Comparison of ENCODE assay signal across 17 cellular contexts in genomic region chr4:15776871-15777648, GRCh38. TPM values are rescaled to one million over a fixed set of nuclear protein-coding genes. Genes with fewer than 3 reads are reported as not detected.
DNase-seq lines count a peak whose midpoint lies in the region; ATAC-seq and TF ChIP-seq lines count a peak whose summit lies in the region.
"Had no signal": no experiment of that assay in that cellular context is flagged by ENCODE, and none has a peak within 500 bp of the region (broad histone marks: within the 10 kb centered on the region; RNA-seq: fewer than 3 reads in every experiment).

No MANE protein-coding gene starts in this region.

- peaks cover 59% of the 10 kb centered on the region for H3K4me1 Mint-ChIP-seq in CD8-positive, alpha-beta T cell (ENCODE audit: low read depth)
- peaks cover 11% of the 10 kb centered on the region for H3K4me1 Mint-ChIP-seq in glutamatergic neuron (ENCODE audit: low read depth, unreplicated experiment)

- H3K27ac ChIP-seq in A673 (ENCODE audit: low read depth, low read length, poor library complexity, severe bottlenecking), result no peak overlapping the region
- H3K27ac ChIP-seq in CD8-positive, alpha-beta T cell (ENCODE audit: low read depth, low read length), result no peak overlapping the region
- H3K27ac ChIP-seq in PC-9, result no peak overlapping the region
- H3K27ac ChIP-seq: ovary had no signal

- ATAC-seq in CD8-positive, alpha-beta T cell, result no peak
- no peak for ATAC-seq in GM21381 (IDR thresholded peaks at IDR 0.05; ENCODE audit: unreplicated experiment)

- TF ChIP-seq CTCF in A673 (conservative IDR thresholded peaks at IDR 0.05; ENCODE audit: low read depth, low read length), result no peak
- TF ChIP-seq CTCF in CD8-positive, alpha-beta T cell (IDR thresholded peaks at IDR 0.05), result no peak
- TF ChIP-seq CTCF in glutamatergic neuron (IDR thresholded peaks at IDR 0.05; ENCODE audit: partially characterized antibody, unreplicated experiment), result no peak
- no peak for TF ChIP-seq CTCF in PC-9 (conservative IDR thresholded peaks at IDR 0.05)

- BruUV-seq in A673 (replicated peaks; lab: Mats Ljungman, UMichigan) (no TSS peak), PC-9 (replicated peaks; lab: Mats Ljungman, UMichigan) (no TSS peak)

- DNase-seq in A673 (ENCODE audit: low spot score), result peak; percentile 17
- DNase-seq in CD8-positive, alpha-beta T cell, result no peak
- DNase-seq in NAMALWA (ENCODE audit: low spot score), result peak; percentile 96
- no peak for DNase-seq in glutamatergic neuron
- no peak for DNase-seq in PC-9
- no peak for DNase-seq in NCI-H774 (lab: John Stamatoyannopoulos, UW)
- DNase-seq in HEK293T (ENCODE audit: extremely low spot score), result no peak
- DNase-seq: BE2C, cortex of kidney, NCI-H2029 treated with DMSO at 0.1 percent for 48 hours, NCI-H748 treated with DMSO at 0.1 percent for 48 hours, ovary, small intestine, T-helper 9 cell had no signal

- no peak overlapping the region for H3K4me2 ChIP-seq in PC-9

- H3K9me3 Mint-ChIP-seq in CD8-positive, alpha-beta T cell, result no peaks in the 10 kb centered on the region
- H3K9me3 Mint-ChIP-seq in glutamatergic neuron (ENCODE audit: unreplicated experiment), result peaks cover 1% of the 10 kb centered on the region
- H3K9me3 Mint-ChIP-seq: stimulated activated memory B cell treated with anti-CD40 and anti-IgM and Interleukin-4, amounts not matched to agents 10 μg/mL and 1 μg/mL and 100 μg/mL, for 72 hours had no signal

- no peaks in the 10 kb centered on the region for H3K36me3 ChIP-seq in A673 (ENCODE audit: insufficient read depth, low read length, poor library complexity, severe bottlenecking)
- no peaks in the 10 kb centered on the region for H3K36me3 ChIP-seq in CD8-positive, alpha-beta T cell (ENCODE audit: insufficient read depth, low read length)
- no peaks in the 10 kb centered on the region for H3K36me3 ChIP-seq in PC-9 (ENCODE audit: low read depth)
- H3K36me3 ChIP-seq: BE2C, ovary had no signal

- no peaks in the 10 kb centered on the region; the same call in 1 of the 2 replicates for H3F3A ChIP-seq in PC-9 (ENCODE audit: insufficient read depth, low read depth)

- H3K9me3 ChIP-seq in A673 (ENCODE audit: low read depth, low read length, poor library complexity, severe bottlenecking) (no peaks in the 10 kb centered on the region), PC-9 (ENCODE audit: insufficient read depth, low read depth) (no peaks in the 10 kb centered on the region)
- H3K9me3 ChIP-seq in CD8-positive, alpha-beta T cell (ENCODE audit: low read length), result no peaks in the 10 kb centered on the region
- H3K9me3 ChIP-seq: BE2C, ovary had no signal

- CTCF ChIA-PET in A673 (lab: Charles Lee) (no interaction called here), PC-9 (lab: Charles Lee) (interaction anchor here (0.6 kb wide), 1 partner anchor 123 kb away, joined by 6 read pairs; no protein-coding TSS in a partner anchor), HEK293T (lab: Yijun Ruan, JAX) (no interaction called here)
- CTCF ChIA-PET in CD8-positive, alpha-beta T cell (lab: Charles Lee), result interaction anchor here (1.0 to 1.5 kb wide), 3 partner anchors 19 to 50 kb away, joined by 3 to 7 read pairs (median 4); no protein-coding TSS in a partner anchor

- intact Hi-C loops in A673 (cut with micrococcal nuclease; ENCODE audit: unreplicated experiment) (no loop called here), PC-9 (cut with micrococcal nuclease; ENCODE audit: unreplicated experiment) (loop anchor here (10.0 kb wide), 1 partner anchor 122 kb away; the partner anchor contains the start of gene FBXL5)
- intact Hi-C loops in CD8-positive, alpha-beta T cell (cut with DNase I, micrococcal nuclease), result loop anchor here in 1 of 2 experiments (10.0 kb wide), 1 partner anchor 448 kb away; the partner anchor contains the start of gene TAPT1

- H3K9me2 ChIP-seq in PC-9 (ENCODE audit: insufficient read depth), result no peaks in the 10 kb centered on the region

- H3K4me3 ChIP-seq in A673 (ENCODE audit: low read depth, low read length, poor library complexity, severe bottlenecking) (no peak overlapping the region), PC-9 (no peak overlapping the region)
- H3K4me3 ChIP-seq in CD8-positive, alpha-beta T cell (ENCODE audit: low read depth, low read length), result no peak overlapping the region
- H3K4me3 ChIP-seq: ovary had no signal

- H2AFZ ChIP-seq in PC-9, result no peak overlapping the region

- peak overlapping the region; percentile 3 for H3K27ac Mint-ChIP-seq in CD8-positive, alpha-beta T cell
- peak overlapping the region; percentile 41 for H3K27ac Mint-ChIP-seq in glutamatergic neuron (ENCODE audit: unreplicated experiment)
- H3K27ac Mint-ChIP-seq: stimulated activated memory B cell treated with anti-CD40 and anti-IgM and Interleukin-4, amounts not matched to agents 10 μg/mL and 1 μg/mL and 100 μg/mL, for 72 hours had no signal

- H3K27me3 Mint-ChIP-seq in CD8-positive, alpha-beta T cell (ENCODE audit: low read depth), result no peaks in the 10 kb centered on the region
- H3K27me3 Mint-ChIP-seq in glutamatergic neuron (ENCODE audit: unreplicated experiment), result peaks cover 8% of the 10 kb centered on the region

- H3K36me3 Mint-ChIP-seq in CD8-positive, alpha-beta T cell, result peaks cover 10% of the 10 kb centered on the region
- H3K36me3 Mint-ChIP-seq in glutamatergic neuron (ENCODE audit: unreplicated experiment), result no peaks in the 10 kb centered on the region
- H3K36me3 Mint-ChIP-seq: stimulated activated memory B cell treated with anti-CD40 and anti-IgM and Interleukin-4, amounts not matched to agents 10 μg/mL and 1 μg/mL and 100 μg/mL, for 72 hours had no signal

- H3K4me3 Mint-ChIP-seq in CD8-positive, alpha-beta T cell, result peak overlapping the region; percentile 85
- H3K4me3 Mint-ChIP-seq in glutamatergic neuron (ENCODE audit: unreplicated experiment), result no peak overlapping the region

- no peaks in the 10 kb centered on the region for H3K79me2 ChIP-seq in PC-9 (ENCODE audit: low read depth)

- H4K20me1 ChIP-seq in PC-9 (ENCODE audit: insufficient read depth), result no peaks in the 10 kb centered on the region

- H3K27me3 ChIP-seq in A673 (replicated peaks; ENCODE audit: insufficient read depth, low read depth, low read length, poor library complexity) (peaks cover 16% of the 10 kb centered on the region), PC-9 (ENCODE audit: insufficient read depth, low read depth) (no peaks in the 10 kb centered on the region)
- H3K27me3 ChIP-seq in CD8-positive, alpha-beta T cell (ENCODE audit: insufficient read depth, low read length), result no peaks in the 10 kb centered on the region
- H3K27me3 ChIP-seq: ovary had no signal

- no peaks in the 10 kb centered on the region for H3K4me1 ChIP-seq in A673 (ENCODE audit: insufficient read depth, low read length, poor library complexity, severe bottlenecking)
- H3K4me1 ChIP-seq in CD8-positive, alpha-beta T cell (ENCODE audit: insufficient read depth, low read length), result peaks cover 29% of the 10 kb centered on the region
- H3K4me1 ChIP-seq in PC-9 (replicated peaks; ENCODE audit: insufficient read depth), result peaks cover 14% of the 10 kb centered on the region
- H3K4me1 ChIP-seq: BE2C had no signal

- POLR2A ChIA-PET in A673 (lab: Charles Lee; ENCODE audit: low non-redundant PET), result no interaction called here
- POLR2A ChIA-PET in CD8-positive, alpha-beta T cell (lab: Charles Lee), result interaction anchor here (0.9 to 1.8 kb wide), 3 partner anchors 9 to 23 kb away, joined by 3 to 6 read pairs (median 3); no protein-coding TSS in a partner anchor
- POLR2A ChIA-PET in PC-9 (lab: Charles Lee; ENCODE audit: unreplicated experiment), result interaction anchor here (0.6 kb wide), 1 partner anchor 91 kb away, joined by 4 read pairs; no protein-coding TSS in a partner anchor
- POLR2A ChIA-PET in HEK293T (lab: Yijun Ruan, JAX), result no interaction called here

TF ChIP-seq in HEK293T, 16 proteins besides CTCF, POLR2A, EP300 and RAD21:
- TF ChIP-seq CTBP1 (IDR thresholded peaks at IDR 0.05; ENCODE audit: borderline replicate concordance) (no peak), FOXM1 (IDR thresholded peaks at IDR 0.05; ENCODE audit: borderline replicate concordance) (no peak), ELF4 (IDR thresholded peaks at IDR 0.05) (no peak)
TF ChIP-seq in HEK293T: peak in this region for 0.

RNA-seq across cellular contexts. Expression of gene CD38, which starts 1.1 kb away (rescaled TPM):
- total RNA-seq in A673 (2021) (not detected in 2 replicates), glutamatergic neuron (ENCODE audit: unreplicated experiment) (0.37 TPM), PC-9 (2021) (0.90 and 1.3 TPM in 2 replicates)
- total RNA-seq in CD8-positive, alpha-beta T cell, result 1 to 10 TPM; 3.5 to 6.2 TPM
- total RNA-seq: epithelial cell of proximal tubule had no signal

Comparison
In these comparisons a context has a peak if more than half of its experiments do, and no peak if none do; other contexts are left out.
1. DNase-seq: peak in A673 (single experiment) and NAMALWA (single experiment); none in CD8-positive, alpha-beta T cell (0 of 7), glutamatergic neuron (single experiment), PC-9 (0 of 2), NCI-H774 (single experiment) and HEK293T (single experiment).
2. CTCF ChIA-PET loops: an anchor here in CD8-positive, alpha-beta T cell (1.0 to 1.5 kb wide) and PC-9 (0.6 kb wide); none called in A673 and HEK293T.
3. POLR2A ChIA-PET loops: an anchor here in CD8-positive, alpha-beta T cell (0.9 to 1.8 kb wide) and PC-9 (0.6 kb wide); none called in A673 and HEK293T.